26 cellular contexts compared by ENCODE assay signal in genomic region chr2:14743883-14744282, GRCh38.
"Had no signal": no experiment of that assay in that cellular context is flagged by ENCODE, and none has a peak within 500 bp of the region (broad histone marks: within the 10 kb centered on the region; RNA-seq: fewer than 3 reads in every experiment).

No MANE protein-coding gene starts in this region.

- H3K27ac ChIP-seq: left ventricle myocardium inferior, ovary, right atrium auricular region, right lobe of liver, tibial nerve, upper lobe of right lung had no signal

- H3K4me2 ChIP-seq: smooth muscle cell had no signal

- FAIRE-seq: islet of Langerhans, urothelium cell line had no signal

- H3K36me3 Mint-ChIP-seq: immature natural killer cell; memory B cell; naive thymus-derived CD4-positive, alpha-beta T cell; natural killer cell treated with Interleukin-12 subunit alpha and Interleukin-12 subunit beta and Interleukin-15 and Interleukin-18, amount 100 ng/mL, for 72 hours; stimulated activated memory B cell treated with anti-CD40 and anti-IgM and Interleukin-4, amounts not matched to agents 10 μg/mL and 1 μg/mL and 100 μg/mL, for 72 hours had no signal

- H3K4me3 Mint-ChIP-seq: immature natural killer cell; memory B cell; naive thymus-derived CD4-positive, alpha-beta T cell; natural killer cell treated with Interleukin-12 subunit alpha and Interleukin-12 subunit beta and Interleukin-15 and Interleukin-18, amount 100 ng/mL, for 72 hours; stimulated activated memory B cell treated with anti-CD40 and anti-IgM and Interleukin-4, amounts not matched to agents 10 μg/mL and 1 μg/mL and 100 μg/mL, for 72 hours; stimulated activated naive CD8-positive, alpha-beta T cell treated with anti-CD3 and anti-CD28 coated beads, Interleukin-15, amount 100 ng/mL, for 72 hours had no signal

- H3K9me3 ChIP-seq: mucosa of descending colon, ovary, right atrium auricular region, right lobe of liver, tibial nerve, upper lobe of right lung had no signal

- H3K4me3 ChIP-seq: left ventricle myocardium inferior, lung, mucosa of descending colon, ovary, right atrium auricular region, right lobe of liver, smooth muscle cell, tibial nerve, upper lobe of right lung had no signal

- H3K36me3 ChIP-seq: left ventricle myocardium inferior, ovary, right atrium auricular region, right lobe of liver, tibial nerve, upper lobe of right lung had no signal

- H3K27ac Mint-ChIP-seq: immature natural killer cell; memory B cell; naive thymus-derived CD4-positive, alpha-beta T cell; natural killer cell treated with Interleukin-12 subunit alpha and Interleukin-12 subunit beta and Interleukin-15 and Interleukin-18, amount 100 ng/mL, for 72 hours; progenitor cell of endocrine pancreas; stimulated activated memory B cell treated with anti-CD40 and anti-IgM and Interleukin-4, amounts not matched to agents 10 μg/mL and 1 μg/mL and 100 μg/mL, for 72 hours; stimulated activated naive CD8-positive, alpha-beta T cell treated with anti-CD3 and anti-CD28 coated beads, Interleukin-15, amount 100 ng/mL, for 72 hours had no signal

- ATAC-seq: mucosa of descending colon; naive thymus-derived CD4-positive, alpha-beta T cell; natural killer cell treated with Interleukin-12 subunit alpha and Interleukin-12 subunit beta and Interleukin-15 and Interleukin-18, amount 100 ng/mL, for 72 hours; right lobe of liver; stimulated activated memory B cell treated with anti-CD40 and anti-IgM and Interleukin-4, amounts not matched to agents 10 μg/mL and 1 μg/mL and 100 μg/mL, for 72 hours; stimulated activated naive CD8-positive, alpha-beta T cell treated with anti-CD3 and anti-CD28 coated beads, Interleukin-15, amount 100 ng/mL, for 72 hours; upper lobe of right lung had no signal

- H3K27me3 ChIP-seq: ovary, right atrium auricular region, right lobe of liver, tibial nerve, upper lobe of right lung had no signal

- H3K27me3 Mint-ChIP-seq: memory B cell; naive thymus-derived CD4-positive, alpha-beta T cell; natural killer cell treated with Interleukin-12 subunit alpha and Interleukin-12 subunit beta and Interleukin-15 and Interleukin-18, amount 100 ng/mL, for 72 hours; stimulated activated memory B cell treated with anti-CD40 and anti-IgM and Interleukin-4, amounts not matched to agents 10 μg/mL and 1 μg/mL and 100 μg/mL, for 72 hours; stimulated activated naive CD8-positive, alpha-beta T cell treated with anti-CD3 and anti-CD28 coated beads, Interleukin-15, amount 100 ng/mL, for 72 hours had no signal

- H3K4me1 ChIP-seq: left ventricle myocardium inferior, right atrium auricular region, right lobe of liver, tibial nerve, upper lobe of right lung had no signal

- H3K4me1 Mint-ChIP-seq: immature natural killer cell; memory B cell; naive thymus-derived CD4-positive, alpha-beta T cell; stimulated activated memory B cell treated with anti-CD40 and anti-IgM and Interleukin-4, amounts not matched to agents 10 μg/mL and 1 μg/mL and 100 μg/mL, for 72 hours; stimulated activated naive CD8-positive, alpha-beta T cell treated with anti-CD3 and anti-CD28 coated beads, Interleukin-15, amount 100 ng/mL, for 72 hours had no signal

- DNase-seq: hypothalamus; immature natural killer cell; left ventricle myocardium inferior; midbrain; mucosa of descending colon; naive thymus-derived CD4-positive, alpha-beta T cell; ovary; right lobe of liver; stimulated activated CD4-positive, alpha-beta T cell treated with anti-CD3 and anti-CD28 coated beads, Interleukin-1b, Interleukin-23, amount 100 ng/mL, for 48 hours; stimulated activated CD4-positive, alpha-beta T cell treated with anti-CD3 and anti-CD28 coated beads, Interleukin-2, amount 100 ng/mL, for 48 hours; stimulated activated CD4-positive, alpha-beta T cell treated with anti-CD3 and anti-CD28 coated beads, Interleukin-4, amount 100 ng/mL, for 4 hours; stimulated activated CD8-positive, alpha-beta memory T cell treated with anti-CD3 and anti-CD28 coated beads, Interleukin-4, amount 100 ng/mL, for 48 hours; stimulated activated naive CD4-positive, alpha-beta T cell treated with Interleukin-2 at 50 U/mL for 16 hours; stimulated activated naive CD8-positive, alpha-beta T cell treated with anti-CD3 and anti-CD28 coated beads, Interleukin-15, amount 100 ng/mL, for 72 hours; substantia nigra; upper lobe of right lung had no signal
